Comparison of ENCODE assay signal across 8 cellular contexts in genomic region chr17:3911271-3912053, GRCh38. TPM values are rescaled to one million over a fixed set of nuclear protein-coding genes. Genes with fewer than 3 reads are reported as not detected.
DNase-seq lines count a peak whose midpoint lies in the region; ATAC-seq and TF ChIP-seq lines count a peak whose summit lies in the region.

No MANE protein-coding gene starts in this region.

- BruUV-seq in PC-9 (replicated peaks; lab: Mats Ljungman, UMichigan): no TSS peak

- no peaks in the 10 kb centered on the region for H4K20me1 ChIP-seq in PC-9 (ENCODE audit: insufficient read depth)

- peaks cover 35% of the 10 kb centered on the region for H3K4me1 Mint-ChIP-seq in activated T-helper 2 cell treated with anti-CD3 and anti-CD28 coated beads, Interferon-gamma antibody, Interleukin-2, Interleukin-4, amounts not matched to agents 10 μg/mL and 5 μg/mL and 100 μg/mL, durations not matched to agents 14 hours and 24 hours and 36 hours (ENCODE audit: low read depth)
- no peaks in the 10 kb centered on the region for H3K4me1 Mint-ChIP-seq in type B pancreatic cell (ENCODE audit: unreplicated experiment)

- peak overlapping the region; percentile 73 for H3K27ac Mint-ChIP-seq in activated T-helper 2 cell treated with anti-CD3 and anti-CD28 coated beads, Interferon-gamma antibody, Interleukin-2, Interleukin-4, amounts not matched to agents 10 μg/mL and 5 μg/mL and 100 μg/mL, durations not matched to agents 14 hours and 24 hours and 36 hours
- no peak overlapping the region for H3K27ac Mint-ChIP-seq in type B pancreatic cell

- H3K9me3 ChIP-seq in PC-9 (ENCODE audit: insufficient read depth, low read depth): no peaks in the 10 kb centered on the region

- no peaks in the 10 kb centered on the region for H3K4me1 ChIP-seq in PC-9 (replicated peaks; ENCODE audit: insufficient read depth)

- H2AFZ ChIP-seq in PC-9: no peak overlapping the region

- H3K36me3 Mint-ChIP-seq in activated T-helper 2 cell treated with anti-CD3 and anti-CD28 coated beads, Interferon-gamma antibody, Interleukin-2, Interleukin-4, amounts not matched to agents 10 μg/mL and 5 μg/mL and 100 μg/mL, durations not matched to agents 14 hours and 24 hours and 36 hours (ENCODE audit: low read depth): no peaks in the 10 kb centered on the region
- no peaks in the 10 kb centered on the region for H3K36me3 Mint-ChIP-seq in type B pancreatic cell

- TF ChIP-seq CTCF in type B pancreatic cell (conservative IDR thresholded peaks at IDR 0.05) (no peak), PC-9 (conservative IDR thresholded peaks at IDR 0.05) (no peak)

- H3K36me3 ChIP-seq in PC-9 (ENCODE audit: low read depth): no peaks in the 10 kb centered on the region

- POLR2A ChIA-PET in PC-9 (lab: Charles Lee; ENCODE audit: unreplicated experiment): no interaction called here

- H3K27me3 ChIP-seq in PC-9 (ENCODE audit: insufficient read depth, low read depth): no peaks in the 10 kb centered on the region; the same call in 1 of the 2 replicates

- H3K4me3 ChIP-seq in PC-9: no peak overlapping the region

- H3K79me2 ChIP-seq in PC-9 (ENCODE audit: low read depth): no peaks in the 10 kb centered on the region

- peak overlapping the region; percentile 53 for H3K4me3 Mint-ChIP-seq in activated T-helper 2 cell treated with anti-CD3 and anti-CD28 coated beads, Interferon-gamma antibody, Interleukin-2, Interleukin-4, amounts not matched to agents 10 μg/mL and 5 μg/mL and 100 μg/mL, durations not matched to agents 14 hours and 24 hours and 36 hours (ENCODE audit: low read depth)
- no peak overlapping the region for H3K4me3 Mint-ChIP-seq in type B pancreatic cell

- no peaks in the 10 kb centered on the region for H3K9me2 ChIP-seq in PC-9 (ENCODE audit: insufficient read depth)

- CTCF ChIA-PET in PC-9 (lab: Charles Lee): interaction anchor here (0.6 to 0.7 kb wide), 2 partner anchors 65 to 1302 kb away, joined by 3 read pairs; no protein-coding TSS in a partner anchor

- H3K27me3 Mint-ChIP-seq in activated T-helper 2 cell treated with anti-CD3 and anti-CD28 coated beads, Interferon-gamma antibody, Interleukin-2, Interleukin-4, amounts not matched to agents 10 μg/mL and 5 μg/mL and 100 μg/mL, durations not matched to agents 14 hours and 24 hours and 36 hours (ENCODE audit: low read depth): no peaks in the 10 kb centered on the region
- H3K27me3 Mint-ChIP-seq in type B pancreatic cell: no peaks in the 10 kb centered on the region

- no peaks in the 10 kb centered on the region for H3K9me3 Mint-ChIP-seq in activated T-helper 2 cell treated with anti-CD3 and anti-CD28 coated beads, Interferon-gamma antibody, Interleukin-2, Interleukin-4, amounts not matched to agents 10 μg/mL and 5 μg/mL and 100 μg/mL, durations not matched to agents 14 hours and 24 hours and 36 hours
- no peaks in the 10 kb centered on the region for H3K9me3 Mint-ChIP-seq in type B pancreatic cell

- ATAC-seq in GM18858 (IDR thresholded peaks at IDR 0.05; ENCODE audit: unreplicated experiment) (peak; percentile 64), HG02759 (IDR thresholded peaks at IDR 0.05; ENCODE audit: unreplicated experiment) (peak; percentile 78), sciatic nerve (peak; percentile 41)

- no peak overlapping the region for H3K27ac ChIP-seq in PC-9

- no peak overlapping the region for H3K4me2 ChIP-seq in PC-9

- H3F3A ChIP-seq in PC-9 (ENCODE audit: insufficient read depth, low read depth): no peaks in the 10 kb centered on the region

- peak; percentile 90 for DNase-seq in NCI-H82 (lab: John Stamatoyannopoulos, UW)
- DNase-seq in activated T-helper 2 cell treated with anti-CD3 and anti-CD28 coated beads, Interferon-gamma antibody, Interleukin-2, Interleukin-4, amounts not matched to agents 10 μg/mL and 5 μg/mL and 100 μg/mL, durations not matched to agents 14 hours and 24 hours and 36 hours (ENCODE audit: low spot score): peak; percentile 44
- DNase-seq in sciatic nerve (ENCODE audit: low spot score): no peak
- no peak for DNase-seq in DMS79 (lab: John Stamatoyannopoulos, UW)
- no peak for DNase-seq in type B pancreatic cell (ENCODE audit: extremely low spot score, unreplicated experiment)
- DNase-seq in PC-9: no peak

- intact Hi-C loops in activated T-helper 2 cell treated with anti-CD3 and anti-CD28 coated beads, Interferon-gamma antibody, Interleukin-2, Interleukin-4, amounts not matched to agents 10 μg/mL and 5 μg/mL and 100 μg/mL, durations not matched to agents 14 hours and 24 hours and 36 hours (cut with micrococcal nuclease): loop anchor here (5.0 kb wide), 1 partner anchor 51 kb away; the partner anchor contains the start of gene ATP2A3
- intact Hi-C loops in sciatic nerve (cut with DNase I): no loop called here
- intact Hi-C loops in PC-9 (cut with micrococcal nuclease; ENCODE audit: unreplicated experiment): loop anchor here (5.0 kb wide), 1 partner anchor 166 kb away; no protein-coding TSS in a partner anchor

RNA-seq across cellular contexts. Expression of gene P2RX1, which starts 4.8 kb away (rescaled TPM):
- total RNA-seq in activated T-helper 2 cell treated with anti-CD3 and anti-CD28 coated beads, Interferon-gamma antibody, Interleukin-2, Interleukin-4, amounts not matched to agents 10 μg/mL and 5 μg/mL and 100 μg/mL, durations not matched to agents 14 hours and 24 hours and 36 hours: 4.0 and 4.1 TPM in 2 replicates
- total RNA-seq in sciatic nerve (7.3 TPM), type B pancreatic cell (ENCODE audit: low replicate concordance) (0.36 TPM in 1 of 2 replicates, not detected in the other), PC-9 (2021) (not detected in 2 replicates)

RNA-seq across cellular contexts. Expression of gene CAMKK1, which starts 18.6 kb away (rescaled TPM):
- 6.5 and 6.6 TPM in 2 replicates for total RNA-seq in activated T-helper 2 cell treated with anti-CD3 and anti-CD28 coated beads, Interferon-gamma antibody, Interleukin-2, Interleukin-4, amounts not matched to agents 10 μg/mL and 5 μg/mL and 100 μg/mL, durations not matched to agents 14 hours and 24 hours and 36 hours
- total RNA-seq in sciatic nerve: 7.7 TPM
- 0.83 and 2.7 TPM in 2 replicates for total RNA-seq in type B pancreatic cell (ENCODE audit: low replicate concordance)
- 16.3 and 19.5 TPM in 2 replicates for total RNA-seq in PC-9 (2021)

RNA-seq across cellular contexts. Expression of gene ATP2A3, which starts 52.8 kb away (rescaled TPM):
- total RNA-seq in activated T-helper 2 cell treated with anti-CD3 and anti-CD28 coated beads, Interferon-gamma antibody, Interleukin-2, Interleukin-4, amounts not matched to agents 10 μg/mL and 5 μg/mL and 100 μg/mL, durations not matched to agents 14 hours and 24 hours and 36 hours: 147 and 155 TPM in 2 replicates
- total RNA-seq in sciatic nerve (13.8 TPM), type B pancreatic cell (ENCODE audit: low replicate concordance) (33.2 and 58.6 TPM in 2 replicates), PC-9 (2021) (4.4 and 9.6 TPM in 2 replicates)

Comparison
In these comparisons a context has a peak if more than half of its experiments do, and no peak if none do; other contexts are left out.
1. DNase-seq: peak in NCI-H82 (single experiment) and activated T-helper 2 cell treated with anti-CD3 and anti-CD28 coated beads, Interferon-gamma antibody, Interleukin-2, Interleukin-4, amounts not matched to agents 10 μg/mL and 5 μg/mL and 100 μg/mL, durations not matched to agents 14 hours and 24 hours and 36 hours (single experiment); none in sciatic nerve (single experiment), DMS79 (single experiment), type B pancreatic cell (single experiment) and PC-9 (0 of 2).
2. Peak in every context shown above with its lines, with median percentiles within 50 percentile points of each other: ATAC-seq.